Comparison of ENCODE assay signal across 9 cellular contexts in genomic region chr4:112312610-112313239, GRCh38.
DNase-seq lines count a peak whose midpoint lies in the region; ATAC-seq and TF ChIP-seq lines count a peak whose summit lies in the region.
"Had no signal": no experiment of that assay in that cellular context is flagged by ENCODE, and none has a peak within 500 bp of the region (broad histone marks: within the 10 kb centered on the region; RNA-seq: fewer than 3 reads in every experiment).

No MANE protein-coding gene starts in this region.

- H3K36me3 ChIP-seq in SU-DHL-6 (ENCODE audit: low read length) = no peaks in the 10 kb centered on the region
- no peaks in the 10 kb centered on the region for H3K36me3 ChIP-seq in effector memory CD4-positive, alpha-beta T cell (ENCODE audit: control insufficient read depth, insufficient read depth, low read length)

- H3K4me1 ChIP-seq in effector memory CD4-positive, alpha-beta T cell (ENCODE audit: control insufficient read depth, insufficient read depth, low read length, poor library complexity, severe bottlenecking) = no peaks in the 10 kb centered on the region

- H3K9ac ChIP-seq in SU-DHL-6 (ENCODE audit: low read length) = no peak overlapping the region

- no peaks in the 10 kb centered on the region for H3K9me3 ChIP-seq in SU-DHL-6 (ENCODE audit: insufficient read depth, low read length)
- no peaks in the 10 kb centered on the region for H3K9me3 ChIP-seq in effector memory CD4-positive, alpha-beta T cell (ENCODE audit: control insufficient read depth, low read length)

- ATAC-seq in GM19452 (IDR thresholded peaks at IDR 0.05; ENCODE audit: unreplicated experiment) = peak; percentile 96
- peak; percentile 96 for ATAC-seq in HG03097 (IDR thresholded peaks at IDR 0.05; ENCODE audit: low FRiP score, unreplicated experiment)

- H3K79me2 ChIP-seq in SU-DHL-6 (ENCODE audit: insufficient read depth, low read length) = no peaks in the 10 kb centered on the region

- no peaks in the 10 kb centered on the region for H3K27me3 ChIP-seq in SU-DHL-6 (ENCODE audit: low read length)
- no peaks in the 10 kb centered on the region for H3K27me3 ChIP-seq in effector memory CD4-positive, alpha-beta T cell (replicated peaks; ENCODE audit: control insufficient read depth, insufficient read depth, low read length, poor library complexity, severe bottlenecking)

- peak overlapping the region; percentile 11 for H3K4me3 ChIP-seq in GM12864 (ENCODE audit: low read depth, low read length)
- H3K4me3 ChIP-seq in SU-DHL-6 (ENCODE audit: insufficient read depth, low read length, poor library complexity, severe bottlenecking) = no peak overlapping the region
- H3K4me3 ChIP-seq in effector memory CD4-positive, alpha-beta T cell (ENCODE audit: insufficient read depth, low read depth, low read length, poor library complexity, severe bottlenecking) = no peak overlapping the region

- peak overlapping the region; percentile 46 for H3K4me2 ChIP-seq in SU-DHL-6 (ENCODE audit: low read depth, low read length, poor library complexity, severe bottlenecking)

- peak overlapping the region; percentile 34 for H2AFZ ChIP-seq in SU-DHL-6 (ENCODE audit: low read depth, low read length, severe bottlenecking)

- H3F3A ChIP-seq in SU-DHL-6 (ENCODE audit: insufficient read depth) = no peaks in the 10 kb centered on the region

- H3K9me2 ChIP-seq in SU-DHL-6 (replicated peaks; ENCODE audit: insufficient read depth, low read length) = no peaks in the 10 kb centered on the region

- no peak for TF ChIP-seq CTCF in GM12864 (IDR thresholded peaks at IDR 0.05; ENCODE audit: low read depth, low read length, missing control alignments)
- no peak for TF ChIP-seq CTCF in SU-DHL-6 (IDR thresholded peaks at IDR 0.05; ENCODE audit: insufficient read depth, low read length, poor library complexity, severe bottlenecking)

- DNase-seq in GM12864 (ENCODE audit: low read depth) = peak; percentile 91
- no peak for DNase-seq in effector memory CD4-positive, alpha-beta T cell
- DNase-seq in NCI-H187 (lab: John Stamatoyannopoulos, UW) = no peak
- DNase-seq in NCI-H2196 treated with DMSO at 0.1 percent for 48 hours (lab: John Stamatoyannopoulos, UW; ENCODE audit: unreplicated experiment) = no peak
- no peak for DNase-seq in activated CD4-positive, alpha-beta T cell treated with anti-CD3 and anti-CD28 coated beads for 4 hours
- DNase-seq: stimulated activated CD4-positive, alpha-beta T cell treated with anti-CD3 and anti-CD28 coated beads, Interleukin-1b, Interleukin-23, amount 100 ng/mL, for 48 hours had no signal

- H3K27ac ChIP-seq in SU-DHL-6 (ENCODE audit: low read depth, low read length) = 0 out of 2 replicates have a peak overlapping the region, but pooled peaks have one; percentile 48
- no peak overlapping the region for H3K27ac ChIP-seq in effector memory CD4-positive, alpha-beta T cell (ENCODE audit: insufficient read depth, low read length, poor library complexity, severe bottlenecking)

- H4K20me1 ChIP-seq in SU-DHL-6 (ENCODE audit: low read depth, low read length) = no peaks in the 10 kb centered on the region
